In the genomic region with DNA sequence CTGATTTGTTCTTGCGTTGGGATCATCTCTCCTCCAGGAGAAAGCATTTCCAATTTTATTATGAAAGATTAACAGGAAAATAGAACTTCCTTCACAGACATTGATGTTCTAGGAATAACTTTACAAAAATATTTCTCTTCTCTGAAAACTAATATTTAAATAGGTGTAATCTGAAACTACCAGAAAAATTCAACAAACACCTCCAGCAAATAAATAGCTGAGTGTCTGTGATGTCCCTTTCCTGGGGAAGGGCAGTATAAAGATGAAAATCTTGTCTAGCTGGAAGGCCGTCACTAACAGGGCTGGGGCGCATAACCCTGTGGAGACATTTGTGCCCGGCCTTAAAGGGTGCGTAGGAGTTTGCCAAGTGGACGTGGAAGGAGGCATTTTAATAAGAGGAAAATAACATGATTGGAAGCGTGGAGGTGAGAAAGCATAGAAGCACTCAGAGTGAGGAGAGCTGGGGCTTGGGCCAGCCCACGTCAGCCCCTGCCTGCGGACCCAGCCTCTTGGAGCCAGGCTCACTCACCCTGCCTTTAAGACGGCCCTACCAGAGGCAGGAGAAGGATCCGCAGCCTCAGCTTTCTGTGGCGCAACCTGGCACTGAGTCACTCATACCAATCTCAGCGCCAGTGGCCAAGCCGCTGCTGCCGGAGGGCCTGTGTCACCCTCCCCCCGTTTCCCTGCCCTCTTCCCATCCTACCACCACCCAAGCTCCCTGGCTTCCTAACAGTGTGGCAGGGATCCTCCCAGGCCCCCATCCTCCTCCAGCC, we compare ENCODE assay signal across 8 cellular contexts.
DNase-seq lines count a peak whose midpoint lies in the region; ATAC-seq and TF ChIP-seq lines count a peak whose summit lies in the region.

No MANE protein-coding gene starts in this region.

- H3K9me3 Mint-ChIP-seq in CD8-positive, alpha-beta memory T cell = no peaks in the 10 kb centered on the region

- H3K27me3 Mint-ChIP-seq in CD8-positive, alpha-beta memory T cell = peaks cover 0 to 1% of the 10 kb centered on the region in 2 donors

- peak overlapping the region in 7 of 8 donors; percentile 3 to 89 (median 78) for H3K27ac Mint-ChIP-seq in CD8-positive, alpha-beta memory T cell

- POLR2A ChIA-PET in CD8-positive, alpha-beta memory T cell (lab: Charles Lee) = interaction anchor here (1.9 to 2.4 kb wide), 2 partner anchors 16 to 35 kb away, joined by 4 to 7 read pairs; no protein-coding TSS in a partner anchor

- H3K79me2 ChIP-seq in fibroblast of lung (ENCODE audit: control insufficient read depth, insufficient read depth, low read length) = no peaks in the 10 kb centered on the region

- DNase-seq in CD8-positive, alpha-beta memory T cell = peak in 1 of 5 donors; percentile 56
- DNase-seq in activated CD4-positive, alpha-beta T cell treated with anti-CD3 and anti-CD28 coated beads for 48 hours = peak; percentile 62
- DNase-seq in fibroblast of lung (ENCODE audit: low read depth in 2 of 2) (peak; percentile 90 to 96), GM19240 (ENCODE audit: insufficient read length, low spot score) (no peak), DMS114 treated with DMSO at 0.1 percent for 48 hours (lab: John Stamatoyannopoulos, UW; ENCODE audit: unreplicated experiment) (no peak)
- peak; percentile 68 for DNase-seq in stimulated activated CD8-positive, alpha-beta memory T cell treated with anti-CD3 and anti-CD28 coated beads, Interleukin-4, amount 100 ng/mL, for 48 hours

- no peaks in the 10 kb centered on the region for H3K27me3 ChIP-seq in CD8-positive, alpha-beta memory T cell (ENCODE audit: insufficient read depth, low read length, poor library complexity, severe bottlenecking)
- H3K27me3 ChIP-seq in fibroblast of lung (ENCODE audit: control insufficient read depth, insufficient read depth, low read length) = no peaks in the 10 kb centered on the region

- H3K4me1 ChIP-seq in CD8-positive, alpha-beta memory T cell (ENCODE audit: insufficient read depth, low read length) = no peaks in the 10 kb centered on the region
- H3K4me1 ChIP-seq in fibroblast of lung (ENCODE audit: control insufficient read depth, extremely low read depth, insufficient read depth, low read length) = peaks cover 9% of the 10 kb centered on the region

- CTCF ChIA-PET in CD8-positive, alpha-beta memory T cell (lab: Charles Lee) = interaction anchor here (0.9 to 6.4 kb wide), 11 partner anchors 14 to 485 kb away, joined by 3 to 40 read pairs (median 5); no protein-coding TSS in a partner anchor

- peak; percentile 24 for ATAC-seq in HG03066 (IDR thresholded peaks at IDR 0.05; ENCODE audit: low read depth, unreplicated experiment)
- no peak for ATAC-seq in GM21529 (IDR thresholded peaks at IDR 0.05; ENCODE audit: unreplicated experiment)

- H3K36me3 Mint-ChIP-seq in CD8-positive, alpha-beta memory T cell = peaks cover under 1 to 2% (median under 1%) of the 10 kb centered on the region in 3 donors

- H3K27ac ChIP-seq in CD8-positive, alpha-beta memory T cell (ENCODE audit: low read depth, low read length) = no peak overlapping the region
- peak overlapping the region; percentile 67 for H3K27ac ChIP-seq in fibroblast of lung (ENCODE audit: insufficient read depth, low read length)

- no peak overlapping the region for H3K4me3 ChIP-seq in CD8-positive, alpha-beta memory T cell (ENCODE audit: low read length)
- no peak overlapping the region for H3K4me3 ChIP-seq in fibroblast of lung (replicated peaks in 1 of 4; ENCODE audit: control extremely low read depth in 1 of 4, insufficient read depth in 1 of 4, low read depth in 3 of 4, low read length in 4 of 4)

- H2AFZ ChIP-seq in fibroblast of lung (ENCODE audit: low read length) = no peak overlapping the region

- peak overlapping the region in 6 of 7 donors; percentile 14 to 81 (median 63) for H3K4me3 Mint-ChIP-seq in CD8-positive, alpha-beta memory T cell

- TF ChIP-seq CTCF in fibroblast of lung (conservative IDR thresholded peaks at IDR 0.05 in 1 of 2, IDR thresholded peaks at IDR 0.05 in 1 of 2; ENCODE audit: low read depth in 1 of 2, low read length in 2 of 2) = no peak

- H3K4me1 Mint-ChIP-seq in CD8-positive, alpha-beta memory T cell = peaks cover 27 to 60% (median 57%) of the 10 kb centered on the region in 3 donors

- no peaks in the 10 kb centered on the region for H4K20me1 ChIP-seq in fibroblast of lung (ENCODE audit: control insufficient read depth, extremely low read depth, insufficient read depth, low read length)

- H3K4me2 ChIP-seq in fibroblast of lung (ENCODE audit: extremely low read depth, insufficient read depth, low read length) = no peak overlapping the region

- H3K9me3 ChIP-seq in CD8-positive, alpha-beta memory T cell (ENCODE audit: low read length) = no peaks in the 10 kb centered on the region
- no peaks in the 10 kb centered on the region for H3K9me3 ChIP-seq in fibroblast of lung (ENCODE audit: control insufficient read depth, insufficient read depth, low read depth, low read length)

- H3K9ac ChIP-seq in fibroblast of lung (ENCODE audit: insufficient read depth, low read length) = no peak overlapping the region

- no peaks in the 10 kb centered on the region for H3K36me3 ChIP-seq in CD8-positive, alpha-beta memory T cell (ENCODE audit: insufficient read depth, low read length)
- H3K36me3 ChIP-seq in fibroblast of lung (ENCODE audit: control insufficient read depth, insufficient read depth, low read length) = no peaks in the 10 kb centered on the region

Comparison
In these comparisons a context has a peak if more than half of its experiments do, and no peak if none do; other contexts are left out.
1. DNase-seq: peak in activated CD4-positive, alpha-beta T cell treated with anti-CD3 and anti-CD28 coated beads for 48 hours (single experiment), fibroblast of lung (2 of 2) and stimulated activated CD8-positive, alpha-beta memory T cell treated with anti-CD3 and anti-CD28 coated beads, Interleukin-4, amount 100 ng/mL, for 48 hours (single experiment); none in GM19240 (single experiment) and DMS114 treated with DMSO at 0.1 percent for 48 hours (single experiment).